ENCODE assay signal across 21 cellular contexts in genomic region chr1:74824497-74825107, GRCh38.
DNase-seq lines count a peak whose midpoint lies in the region; ATAC-seq and TF ChIP-seq lines count a peak whose summit lies in the region.
"Had no signal": no experiment of that assay in that cellular context is flagged by ENCODE, and none has a peak within 500 bp of the region (broad histone marks: within the 10 kb centered on the region; RNA-seq: fewer than 3 reads in every experiment).

No MANE protein-coding gene starts in this region.

- H3K4me3 ChIP-seq in GM12865 (ENCODE audit: low read depth, low read length) (no peak overlapping the region), right lobe of liver (no peak overlapping the region)
- H3K4me3 ChIP-seq: body of pancreas, gastrocnemius medialis, pancreas, upper lobe of right lung had no signal

- H3K27me3 ChIP-seq in right lobe of liver: no peaks in the 10 kb centered on the region
- H3K27me3 ChIP-seq: body of pancreas, gastrocnemius medialis, upper lobe of right lung had no signal

- intact Hi-C loops in right lobe of liver (cut with DNase I): no loop called here

- no peaks in the 10 kb centered on the region for H3K4me1 ChIP-seq in right lobe of liver
- H3K4me1 ChIP-seq: body of pancreas, Caco-2, gastrocnemius medialis, pancreas, upper lobe of right lung had no signal

- H3K9me3 ChIP-seq in right lobe of liver: no peaks in the 10 kb centered on the region
- H3K9me3 ChIP-seq: body of pancreas, Caco-2, gastrocnemius medialis, pancreas, upper lobe of right lung had no signal

- no peaks in the 10 kb centered on the region for H3K36me3 ChIP-seq in right lobe of liver
- H3K36me3 ChIP-seq: gastrocnemius medialis, pancreas, upper lobe of right lung had no signal

- TF ChIP-seq CTCF in GM12865 (IDR thresholded peaks at IDR 0.05; ENCODE audit: insufficient read depth, low read depth, low read length, missing control alignments) (no peak), right lobe of liver (IDR thresholded peaks at IDR 0.05) (no peak)

- no peak overlapping the region for H3K27ac ChIP-seq in right lobe of liver
- H3K27ac ChIP-seq: body of pancreas, gastrocnemius medialis, pancreas, upper lobe of right lung had no signal

- 40% methylated on average over 4 of the region's 4 CpGs for WGBS in right lobe of liver (ENCODE audit: insufficient coverage, low coverage, low lambda C conversion rate, missing lambda C conversion rate)

- TF ChIP-seq POLR2A in right lobe of liver (IDR thresholded peaks at IDR 0.05): no peak

- ATAC-seq in GM19372 (IDR thresholded peaks at IDR 0.05; ENCODE audit: low read depth, unreplicated experiment): peak; percentile 80
- ATAC-seq in HG02588 (IDR thresholded peaks at IDR 0.05; ENCODE audit: unreplicated experiment): peak; percentile 92
- ATAC-seq in HG03139 (IDR thresholded peaks at IDR 0.05; ENCODE audit: unreplicated experiment): peak; percentile 67
- no peak for ATAC-seq in right lobe of liver
- ATAC-seq: body of pancreas, gastrocnemius medialis, pancreas, upper lobe of right lung had no signal

- peak; percentile 38 for DNase-seq in GM12865 (ENCODE audit: low read depth)
- DNase-seq in AG08395 (ENCODE audit: low spot score): no peak
- no peak for DNase-seq in NCI-H345 (lab: John Stamatoyannopoulos, UW)
- no peak for DNase-seq in right lobe of liver
- no peak for DNase-seq in NCI-H2029 (lab: John Stamatoyannopoulos, UW)
- DNase-seq: 8988T, activated gamma-delta T cell, body of pancreas, Caco-2, gastrocnemius medialis, HCEC 1CT, IMR-90, islet precursor cell, midbrain, NCI-H1105, NCI-H526 treated with DMSO at 0.1 percent for 48 hours, pancreas, upper lobe of right lung had no signal

Comparison
In these comparisons a context has a peak if more than half of its experiments do, and no peak if none do; other contexts are left out.
1. ATAC-seq: peak in GM19372 (single experiment), HG02588 (single experiment) and HG03139 (single experiment); none in right lobe of liver (0 of 4).